ENCODE assay signal across 1 cellular context in the genomic region with DNA sequence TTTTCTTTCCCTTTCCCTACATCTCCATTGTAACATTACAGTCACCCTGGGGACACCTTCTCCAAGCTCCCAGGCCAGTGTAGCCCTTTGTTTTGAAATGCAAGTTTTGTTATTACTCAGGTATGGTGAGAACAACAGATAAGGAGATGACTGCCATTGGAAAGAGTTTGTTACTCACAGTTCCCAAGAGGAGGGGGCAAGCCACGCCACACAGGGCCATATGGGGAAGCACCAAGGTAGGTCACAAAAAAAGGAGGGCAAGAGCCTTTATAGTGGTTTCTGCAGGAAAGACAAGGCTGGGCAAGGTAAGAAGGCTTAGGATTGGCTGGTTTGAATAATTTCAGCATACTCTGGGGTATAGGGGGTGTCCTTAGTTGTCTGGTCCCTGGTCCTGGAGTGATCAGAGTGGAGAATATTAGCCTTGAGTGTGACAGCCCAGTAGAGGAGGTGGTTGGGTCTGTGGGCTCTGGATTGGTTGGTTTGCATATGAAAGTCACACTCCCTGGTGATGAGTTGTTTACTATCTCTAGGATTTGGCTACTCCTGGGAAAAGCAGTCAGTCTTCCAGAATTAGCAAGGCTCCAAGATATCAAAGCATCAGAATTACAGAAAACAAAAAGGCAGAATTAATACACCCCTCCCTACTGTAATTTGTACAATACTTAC.
TF ChIP-seq lines count a peak whose summit lies in the region.

No MANE protein-coding gene starts in this region.

TF ChIP-seq in H1, 55 proteins besides CTCF, POLR2A, EP300 and RAD21:
- TF ChIP-seq RBBP5 (IDR thresholded peaks at IDR 0.05; ENCODE audit: borderline replicate concordance, low read depth, low read length): no peak
- no peak for TF ChIP-seq NANOG (IDR thresholded peaks at IDR 0.05; ENCODE audit: insufficient read depth, low read depth, low read length, poor library complexity, severe bottlenecking)
- TF ChIP-seq TCF12 (IDR thresholded peaks at IDR 0.05; ENCODE audit: low read depth, low read length): no peak
- no peak for TF ChIP-seq CREB1 (IDR thresholded peaks at IDR 0.05)
- no peak for TF ChIP-seq YY1 (IDR thresholded peaks at IDR 0.05; ENCODE audit: low read depth, low read length)
- TF ChIP-seq, protein P1, sequence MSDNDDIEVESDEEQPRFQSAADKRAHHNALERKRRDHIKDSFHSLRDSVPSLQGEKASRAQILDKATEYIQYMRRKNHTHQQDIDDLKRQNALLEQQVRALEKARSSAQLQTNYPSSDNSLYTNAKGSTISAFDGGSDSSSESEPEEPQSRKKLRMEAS (IDR thresholded peaks at IDR 0.05): no peak
- TF ChIP-seq SRF (IDR thresholded peaks at IDR 0.05; ENCODE audit: low read depth, low read length): no peak
- TF ChIP-seq KDM4A (IDR thresholded peaks at IDR 0.05; ENCODE audit: low read depth, low read length, severe bottlenecking): no peak
- no peak for TF ChIP-seq CEBPB (IDR thresholded peaks at IDR 0.05; ENCODE audit: low read depth, low read length)
- no peak for TF ChIP-seq SP2 (IDR thresholded peaks at IDR 0.05; ENCODE audit: low read length)
- TF ChIP-seq POU5F1 (IDR thresholded peaks at IDR 0.05; ENCODE audit: low read depth, low read length): no peak
- TF ChIP-seq GABPA (IDR thresholded peaks at IDR 0.05; ENCODE audit: borderline replicate concordance, insufficient read depth, low read length): no peak
- no peak for TF ChIP-seq CHD2 (IDR thresholded peaks at IDR 0.05; ENCODE audit: low read length)
- no peak for TF ChIP-seq CBX5 (IDR thresholded peaks at IDR 0.05; ENCODE audit: low read depth, low read length)
- TF ChIP-seq BCL11A (IDR thresholded peaks at IDR 0.05; ENCODE audit: low read depth in 2 of 2, low read length in 2 of 2): no peak
- TF ChIP-seq JUND (IDR thresholded peaks at IDR 0.05; ENCODE audit: low read length): no peak
- TF ChIP-seq RNF2 (IDR thresholded peaks at IDR 0.05; ENCODE audit: borderline replicate concordance, low read depth, low read length, missing control alignments, poor library complexity, severe bottlenecking): no peak
TF ChIP-seq in H1: peak in this region for 0.
